ENCODE assay signal across 12 cellular contexts in the genomic region with DNA sequence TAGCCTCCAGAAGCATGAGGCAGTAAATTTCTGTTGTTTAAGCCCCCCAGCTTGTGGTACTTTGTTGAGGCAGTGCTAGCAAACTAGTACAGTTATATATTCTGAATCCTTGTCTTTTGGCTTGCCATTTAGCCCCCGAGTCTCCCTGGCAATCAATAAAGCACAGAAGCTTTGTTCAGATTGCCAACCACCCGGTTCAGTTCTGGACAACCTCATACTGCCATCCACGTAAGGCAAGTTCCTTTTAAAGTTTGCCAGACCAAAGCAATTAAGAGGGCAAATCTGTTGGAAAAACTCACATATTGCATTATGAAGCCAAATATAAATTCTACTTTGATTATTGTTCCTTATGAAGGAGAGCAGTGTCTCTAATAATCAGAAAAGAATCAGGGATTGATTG.
"Had no signal": no experiment of that assay in that cellular context is flagged by ENCODE, and none has a peak within 500 bp of the region (broad histone marks: within the 10 kb centered on the region; RNA-seq: fewer than 3 reads in every experiment).

No MANE protein-coding gene starts in this region.

- H3K36me3 ChIP-seq: ovary had no signal

- H3K4me3 ChIP-seq: ovary had no signal

- H3K4me1 Mint-ChIP-seq: activated B cell treated with CpG ODN at 0.5 μM for 24 hours; neural crest cell; stimulated activated memory B cell treated with anti-CD40 and anti-IgM and Interleukin-4, amounts not matched to agents 10 μg/mL and 1 μg/mL and 100 μg/mL, for 72 hours had no signal

- DNase-seq: activated B cell treated with CpG ODN at 0.5 μM for 24 hours; activated CD4-positive, alpha-beta T cell treated with anti-CD3 and anti-CD28 coated beads, Interleukin-2, amount 50 U/mL, for 1 hour; activated effector memory CD4-positive, alpha-beta T cell treated with Interleukin-2 at 50 U/mL for 16 hours; endodermal cell; erythroblast; mesendoderm; ovary; small intestine; T-helper 2 cell had no signal

- H3K4me3 Mint-ChIP-seq: activated B cell treated with CpG ODN at 0.5 μM for 24 hours; endodermal cell; neural crest cell; stimulated activated memory B cell treated with anti-CD40 and anti-IgM and Interleukin-4, amounts not matched to agents 10 μg/mL and 1 μg/mL and 100 μg/mL, for 72 hours had no signal

- H3K27me3 Mint-ChIP-seq: activated B cell treated with CpG ODN at 0.5 μM for 24 hours had no signal

- H3K9me3 ChIP-seq: ovary had no signal

- ATAC-seq: activated naive CD4-positive, alpha-beta T cell treated with anti-CD3 and anti-CD28 coated beads, Interleukin-2, amount 50 U/mL, for 72 hours; stimulated activated memory B cell treated with anti-CD40 and anti-IgM and Interleukin-4, amounts not matched to agents 10 μg/mL and 1 μg/mL and 100 μg/mL, for 72 hours had no signal

- H3K36me3 Mint-ChIP-seq: activated naive CD4-positive, alpha-beta T cell treated with anti-CD3 and anti-CD28 coated beads, Interleukin-2, amount 50 U/mL, for 72 hours; stimulated activated memory B cell treated with anti-CD40 and anti-IgM and Interleukin-4, amounts not matched to agents 10 μg/mL and 1 μg/mL and 100 μg/mL, for 72 hours had no signal

- H3K27ac Mint-ChIP-seq: activated B cell treated with CpG ODN at 0.5 μM for 24 hours; activated naive CD4-positive, alpha-beta T cell treated with anti-CD3 and anti-CD28 coated beads, Interleukin-2, amount 50 U/mL, for 72 hours; endodermal cell; stimulated activated memory B cell treated with anti-CD40 and anti-IgM and Interleukin-4, amounts not matched to agents 10 μg/mL and 1 μg/mL and 100 μg/mL, for 72 hours had no signal

- H3K27me3 ChIP-seq: ovary had no signal

- H3K9me3 Mint-ChIP-seq: activated B cell treated with CpG ODN at 0.5 μM for 24 hours; activated naive CD4-positive, alpha-beta T cell treated with anti-CD3 and anti-CD28 coated beads, Interleukin-2, amount 50 U/mL, for 72 hours; endodermal cell; neural crest cell; stimulated activated memory B cell treated with anti-CD40 and anti-IgM and Interleukin-4, amounts not matched to agents 10 μg/mL and 1 μg/mL and 100 μg/mL, for 72 hours had no signal
